8 cellular contexts compared by ENCODE assay signal in the genomic region with DNA sequence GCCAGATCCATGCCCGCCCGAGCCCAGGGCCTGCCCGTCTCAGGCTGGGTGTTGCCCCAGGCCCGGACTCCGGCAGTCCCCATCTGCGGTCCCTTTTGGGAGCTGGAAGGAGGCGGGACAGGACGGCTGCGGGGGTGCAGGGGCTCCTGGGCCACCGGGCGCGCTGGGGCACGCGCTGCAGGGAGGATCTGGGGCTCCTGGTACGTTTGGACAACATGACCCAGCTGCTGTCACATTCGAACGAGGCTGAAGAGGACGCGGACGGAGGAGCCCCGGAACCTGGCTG. TPM values are rescaled to one million over a fixed set of nuclear protein-coding genes. Genes with fewer than 3 reads are reported as not detected.
DNase-seq lines count a peak whose midpoint lies in the region; ATAC-seq and TF ChIP-seq lines count a peak whose summit lies in the region.

No MANE protein-coding gene starts in this region.

- H3K27me3 ChIP-seq in Peyer's patch (no peaks in the 10 kb centered on the region), esophagus muscularis mucosa (no peaks in the 10 kb centered on the region)

- H3K36me3 ChIP-seq in Peyer's patch (no peaks in the 10 kb centered on the region), esophagus muscularis mucosa (no peaks in the 10 kb centered on the region)

- TF ChIP-seq CTCF in Peyer's patch (IDR thresholded peaks at IDR 0.05) (no peak), esophagus muscularis mucosa (IDR thresholded peaks at IDR 0.05) (no peak)

- peak; percentile 24 for DNase-seq in stimulated activated CD4-positive, alpha-beta T cell treated with anti-CD3 and anti-CD28 coated beads, Interleukin-12 subunit alpha, Interleukin-12 subunit beta, amount 100 ng/mL, for 4 hours
- DNase-seq in stimulated activated CD4-positive, alpha-beta T cell treated with anti-CD3 and anti-CD28 coated beads, Interleukin-1b, Interleukin-23, amount 100 ng/mL, for 48 hours, result no peak
- DNase-seq in Peyer's patch, result peak in 1 of 3 donors; percentile 70
- no peak for DNase-seq in esophagus muscularis mucosa (ENCODE audit: extremely low spot score)
- peak; percentile 86 for DNase-seq in posterior vena cava (ENCODE audit: low spot score)
- DNase-seq in stimulated activated CD4-positive, alpha-beta T cell treated with anti-CD3 and anti-CD28 coated beads, Interleukin-4, amount 100 ng/mL, for 24 hours, result no peak
- DNase-seq in islet precursor cell, result no peak

- peaks cover 3 to 22% (median 15%) of the 10 kb centered on the region in 4 donors for H3K4me1 ChIP-seq in Peyer's patch
- peaks cover 28 to 38% (median 34%) of the 10 kb centered on the region in 4 donors for H3K4me1 ChIP-seq in esophagus muscularis mucosa

- no peak for TF ChIP-seq EP300 in esophagus muscularis mucosa (IDR thresholded peaks at IDR 0.05)

- H3K27ac ChIP-seq in Peyer's patch (peak overlapping the region; percentile 94 to 97 (median 94)), esophagus muscularis mucosa (replicated peaks in 1 of 4) (peak overlapping the region; percentile 86 to 95 (median 92))

- peak overlapping the region; percentile 76 to 97 (median 92) for H3K4me3 ChIP-seq in Peyer's patch
- H3K4me3 ChIP-seq in esophagus muscularis mucosa, result peak overlapping the region; percentile 69 to 87 (median 78)

- intact Hi-C loops in esophagus muscularis mucosa (cut with DNase I), result no loop called here
- intact Hi-C loops in posterior vena cava (cut with DNase I), result no loop called here

- H3K9me3 ChIP-seq in Peyer's patch (no peaks in the 10 kb centered on the region), esophagus muscularis mucosa (no peaks in the 10 kb centered on the region)

- ATAC-seq in GM18517 (IDR thresholded peaks at IDR 0.05; ENCODE audit: unreplicated experiment), result no peak

- WGBS in esophagus muscularis mucosa, result no CpG with 5 or more reads among the region's 21 CpGs

- no peak for TF ChIP-seq POLR2A in Peyer's patch (IDR thresholded peaks at IDR 0.05)
- no peak for TF ChIP-seq POLR2A in esophagus muscularis mucosa (IDR thresholded peaks at IDR 0.05; ENCODE audit: low read depth)

RNA-seq across cellular contexts. Expression of a gene that starts 6.6 kb away (rescaled TPM):
- total RNA-seq in Peyer's patch, result not detected
- not detected for total RNA-seq in esophagus muscularis mucosa
- total RNA-seq in posterior vena cava, result under 1 TPM in 1 of 2 donors, not detected in 1; 0.37 TPM

RNA-seq across cellular contexts. Expression of a gene that starts 10.6 kb away (rescaled TPM):
- total RNA-seq in Peyer's patch, result 10 to 100 TPM in 1 of 4 donors, 1 to 10 TPM in 3; 2.2 to 11.6 (median 6.4) TPM
- 1 to 10 TPM in 3 of 4 donors, not detected in 1; 1.4 to 6.3 (median 4.2) TPM for total RNA-seq in esophagus muscularis mucosa
- not detected for total RNA-seq in posterior vena cava

RNA-seq across cellular contexts. Expression of a gene that starts 17.6 kb away (rescaled TPM):
- total RNA-seq in Peyer's patch, result 100 to 1,000 TPM; 112 to 266 (median 236) TPM
- 100 to 1,000 TPM; 124 to 166 (median 161) TPM for total RNA-seq in esophagus muscularis mucosa
- 100 to 1,000 TPM; 318 to 379 TPM for total RNA-seq in posterior vena cava

Comparison
In these comparisons a context has a peak if more than half of its experiments do, and no peak if none do; other contexts are left out.
1. DNase-seq: peak in stimulated activated CD4-positive, alpha-beta T cell treated with anti-CD3 and anti-CD28 coated beads, Interleukin-12 subunit alpha, Interleukin-12 subunit beta, amount 100 ng/mL, for 4 hours (single experiment) and posterior vena cava (single experiment); none in stimulated activated CD4-positive, alpha-beta T cell treated with anti-CD3 and anti-CD28 coated beads, Interleukin-1b, Interleukin-23, amount 100 ng/mL, for 48 hours (single experiment), esophagus muscularis mucosa (single experiment), stimulated activated CD4-positive, alpha-beta T cell treated with anti-CD3 and anti-CD28 coated beads, Interleukin-4, amount 100 ng/mL, for 24 hours (single experiment) and islet precursor cell (single experiment).